In genomic region chr14:95686935-95687334, GRCh38 we compare ENCODE assay signal across 25 cellular contexts. TPM values are rescaled to one million over a fixed set of nuclear protein-coding genes. Genes with fewer than 3 reads are reported as not detected.
DNase-seq lines count a peak whose midpoint lies in the region; TF ChIP-seq lines count a peak whose summit lies in the region.
"Had no signal": no experiment of that assay in that cellular context is flagged by ENCODE, and none has a peak within 500 bp of the region (broad histone marks: within the 10 kb centered on the region; RNA-seq: fewer than 3 reads in every experiment).

No MANE protein-coding gene starts in this region.

- H3K27me3 ChIP-seq in iPS-20b (ENCODE audit: insufficient read depth, low read length): no peaks in the 10 kb centered on the region
- H3K27me3 ChIP-seq in SJCRH30: 0 out of 2 replicates have a peak, but pooled peaks cover 4% of the 10 kb centered on the region

- no peaks in the 10 kb centered on the region for H3K9me3 ChIP-seq in iPS-20b (ENCODE audit: insufficient read depth, low read depth, low read length)
- no peaks in the 10 kb centered on the region for H3K9me3 ChIP-seq in SJCRH30 (replicated peaks)
- H3K9me3 ChIP-seq: heart right ventricle, upper lobe of right lung had no signal

- H3K9ac ChIP-seq in iPS-20b (ENCODE audit: low read depth, low read length): peak overlapping the region; percentile 37; the same call in 1 of the 2 replicates
- H3K9ac ChIP-seq: KMS-11 had no signal

- no peak for TF ChIP-seq CTCF in glutamatergic neuron (IDR thresholded peaks at IDR 0.05; ENCODE audit: partially characterized antibody, unreplicated experiment)

- H3K36me3 ChIP-seq in iPS-20b (ENCODE audit: insufficient read depth, low read depth, low read length) (no peaks in the 10 kb centered on the region), SJCRH30 (no peaks in the 10 kb centered on the region)
- H3K36me3 ChIP-seq: heart right ventricle, upper lobe of right lung had no signal

- H3K4me3 Mint-ChIP-seq in glutamatergic neuron (ENCODE audit: unreplicated experiment): no peak overlapping the region
- H3K4me3 Mint-ChIP-seq: activated CD4-positive, alpha-beta T cell treated with anti-CD3 and anti-CD28 coated beads, Interleukin-2, amount 10 ng/mL, durations not matched to agents 7 days and 5 days; activated CD8-positive, alpha-beta memory T cell treated with anti-CD3 and anti-CD28 coated beads, Interleukin-2, amount 10 ng/mL, durations not matched to agents 7 days and 5 days; activated naive CD8-positive, alpha-beta T cell treated with anti-CD3 and anti-CD28 coated beads, Interleukin-2, amount 10 ng/mL, durations not matched to agents 7 days and 5 days; activated T-helper 17 cell treated with anti-CD3 and anti-CD28 coated beads, Interleukin-2, amount 50 U/mL, for 72 hours; CD4-positive, alpha-beta T cell; HFFc6; nephron; T-helper 17 cell had no signal

- no peaks in the 10 kb centered on the region for H3K36me3 Mint-ChIP-seq in glutamatergic neuron (ENCODE audit: unreplicated experiment)
- H3K36me3 Mint-ChIP-seq: activated CD8-positive, alpha-beta memory T cell treated with anti-CD3 and anti-CD28 coated beads, Interleukin-2, amount 10 ng/mL, durations not matched to agents 7 days and 5 days; activated naive CD8-positive, alpha-beta T cell treated with anti-CD3 and anti-CD28 coated beads, Interleukin-2, amount 10 ng/mL, durations not matched to agents 7 days and 5 days had no signal

- H3K4me1 ChIP-seq in iPS-20b (ENCODE audit: insufficient read depth, low read length) (peaks cover 14% of the 10 kb centered on the region; the same call in 1 of the 2 replicates), SJCRH30 (no peaks in the 10 kb centered on the region)
- H3K4me1 ChIP-seq: heart right ventricle, upper lobe of right lung had no signal

- DNase-seq in COR-L47 (lab: John Stamatoyannopoulos, UW) (peak; percentile 92), NCI-H1417 treated with DMSO at 0.1 percent for 48 hours (lab: John Stamatoyannopoulos, UW) (peak; percentile 20), NCI-H69 (lab: John Stamatoyannopoulos, UW) (peak; percentile 95), KG1 (lab: John Stamatoyannopoulos, UW) (no peak), SJCRH30 (no peak), retina (no peak), glutamatergic neuron (no peak)
- DNase-seq: activated CD4-positive, alpha-beta T cell treated with anti-CD3 and anti-CD28 coated beads, Interleukin-2, amount 10 ng/mL, durations not matched to agents 7 days and 5 days; activated CD8-positive, alpha-beta memory T cell treated with anti-CD3 and anti-CD28 coated beads, Interleukin-2, amount 10 ng/mL, durations not matched to agents 7 days and 5 days; activated naive CD8-positive, alpha-beta T cell treated with anti-CD3 and anti-CD28 coated beads, Interleukin-2, amount 10 ng/mL, durations not matched to agents 7 days and 5 days; CD4-positive, alpha-beta T cell; DMS53; heart right ventricle; HFFc6; NCI-H2029; PC-9; SHP77 treated with DMSO at 0.1 percent for 48 hours; T-helper 17 cell; upper lobe of right lung had no signal

- H3K4me3 ChIP-seq in iPS-20b (ENCODE audit: low read length) (peak overlapping the region; percentile 28; the same call in 1 of the 2 replicates), SJCRH30 (no peak overlapping the region)
- H3K4me3 ChIP-seq: heart right ventricle, PC-9, upper lobe of right lung had no signal

- H3K9me3 Mint-ChIP-seq in glutamatergic neuron (ENCODE audit: unreplicated experiment): peaks cover 2% of the 10 kb centered on the region
- H3K9me3 Mint-ChIP-seq: activated CD4-positive, alpha-beta T cell treated with anti-CD3 and anti-CD28 coated beads, Interleukin-2, amount 10 ng/mL, durations not matched to agents 7 days and 5 days; activated naive CD8-positive, alpha-beta T cell treated with anti-CD3 and anti-CD28 coated beads, Interleukin-2, amount 10 ng/mL, durations not matched to agents 7 days and 5 days; activated T-helper 17 cell treated with anti-CD3 and anti-CD28 coated beads, Interleukin-2, amount 50 U/mL, for 72 hours; CD4-positive, alpha-beta T cell; nephron had no signal

- no peaks in the 10 kb centered on the region for H3K4me1 Mint-ChIP-seq in glutamatergic neuron (ENCODE audit: low read depth, unreplicated experiment)
- H3K4me1 Mint-ChIP-seq: activated CD4-positive, alpha-beta T cell treated with anti-CD3 and anti-CD28 coated beads, Interleukin-2, amount 10 ng/mL, durations not matched to agents 7 days and 5 days; activated CD8-positive, alpha-beta memory T cell treated with anti-CD3 and anti-CD28 coated beads, Interleukin-2, amount 10 ng/mL, durations not matched to agents 7 days and 5 days; activated naive CD8-positive, alpha-beta T cell treated with anti-CD3 and anti-CD28 coated beads, Interleukin-2, amount 10 ng/mL, durations not matched to agents 7 days and 5 days; activated T-helper 17 cell treated with anti-CD3 and anti-CD28 coated beads, Interleukin-2, amount 50 U/mL, for 72 hours; nephron had no signal

- H3K27ac ChIP-seq in iPS-20b (ENCODE audit: low read length) (peak overlapping the region; percentile 26), SJCRH30 (no peak overlapping the region)
- H3K27ac ChIP-seq: epithelial cell of prostate, heart right ventricle, KMS-11, PC-9, upper lobe of right lung had no signal

- H3K27me3 Mint-ChIP-seq in glutamatergic neuron (ENCODE audit: unreplicated experiment): no peaks in the 10 kb centered on the region

- H3K27ac Mint-ChIP-seq in glutamatergic neuron (ENCODE audit: unreplicated experiment): no peak overlapping the region
- H3K27ac Mint-ChIP-seq: activated CD4-positive, alpha-beta T cell treated with anti-CD3 and anti-CD28 coated beads, Interleukin-2, amount 10 ng/mL, durations not matched to agents 7 days and 5 days; activated CD8-positive, alpha-beta memory T cell treated with anti-CD3 and anti-CD28 coated beads, Interleukin-2, amount 10 ng/mL, durations not matched to agents 7 days and 5 days; activated naive CD8-positive, alpha-beta T cell treated with anti-CD3 and anti-CD28 coated beads, Interleukin-2, amount 10 ng/mL, durations not matched to agents 7 days and 5 days; activated T-helper 17 cell treated with anti-CD3 and anti-CD28 coated beads, Interleukin-2, amount 50 U/mL, for 72 hours; CD4-positive, alpha-beta T cell; HFFc6; nephron; T-helper 17 cell had no signal

RNA-seq across cellular contexts. Expression of gene TCL1B, which starts 0.7 kb away (rescaled TPM):
- not detected in 2 replicates for total RNA-seq in SJCRH30 (2014; rRNA removed; shearing (Covaris generic))
- total RNA-seq in glutamatergic neuron (ENCODE audit: unreplicated experiment): not detected
- total RNA-seq: activated CD4-positive, alpha-beta T cell treated with anti-CD3 and anti-CD28 coated beads, Interleukin-2, amount 10 ng/mL, durations not matched to agents 7 days and 5 days; activated CD8-positive, alpha-beta memory T cell treated with anti-CD3 and anti-CD28 coated beads, Interleukin-2, amount 10 ng/mL, durations not matched to agents 7 days and 5 days; activated naive CD8-positive, alpha-beta T cell treated with anti-CD3 and anti-CD28 coated beads, Interleukin-2, amount 10 ng/mL, durations not matched to agents 7 days and 5 days; activated T-helper 17 cell treated with anti-CD3 and anti-CD28 coated beads, Interleukin-2, amount 50 U/mL, for 72 hours; CD4-positive, alpha-beta T cell; heart right ventricle; HFFc6; HT-29; PC-9; T-helper 17 cell; upper lobe of right lung had no signal

RNA-seq across cellular contexts. Expression of gene TCL1A, which starts 27.0 kb away (rescaled TPM):
- not detected in 2 replicates for total RNA-seq in SJCRH30 (2014; rRNA removed; shearing (Covaris generic))
- not detected for total RNA-seq in glutamatergic neuron (ENCODE audit: unreplicated experiment)
- total RNA-seq: activated CD4-positive, alpha-beta T cell treated with anti-CD3 and anti-CD28 coated beads, Interleukin-2, amount 10 ng/mL, durations not matched to agents 7 days and 5 days; activated CD8-positive, alpha-beta memory T cell treated with anti-CD3 and anti-CD28 coated beads, Interleukin-2, amount 10 ng/mL, durations not matched to agents 7 days and 5 days; activated T-helper 17 cell treated with anti-CD3 and anti-CD28 coated beads, Interleukin-2, amount 50 U/mL, for 72 hours; CD4-positive, alpha-beta T cell; HFFc6; HT-29; PC-9; upper lobe of right lung had no signal

Comparison
In these comparisons a context has a peak if more than half of its experiments do, and no peak if none do; other contexts are left out.
1. DNase-seq: peak in COR-L47 (single experiment), NCI-H1417 treated with DMSO at 0.1 percent for 48 hours (single experiment) and NCI-H69 (single experiment); none in KG1 (single experiment), SJCRH30 (0 of 2), retina (single experiment) and glutamatergic neuron (single experiment).